15 cellular contexts compared by ENCODE assay signal in the genomic region with DNA sequence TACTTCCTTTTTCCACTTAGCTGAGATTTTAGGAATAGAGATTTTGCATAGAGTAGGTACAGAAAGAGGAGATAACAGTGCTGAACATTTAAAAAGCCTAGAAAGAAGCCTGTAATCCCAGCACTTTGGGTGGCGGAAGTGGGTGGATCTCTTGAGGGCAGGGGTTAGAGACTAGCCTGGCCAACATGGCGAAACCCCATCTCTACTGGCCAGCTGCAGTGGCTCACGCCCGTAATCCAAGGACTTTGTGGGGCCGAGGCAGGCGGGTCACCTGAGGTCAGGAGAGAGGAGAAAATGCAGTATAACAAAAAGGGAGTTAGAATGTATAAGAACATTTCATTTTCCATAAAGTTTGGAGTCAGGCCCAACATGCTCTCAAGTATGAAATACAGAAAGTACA.
DNase-seq lines count a peak whose midpoint lies in the region; ATAC-seq, FAIRE-seq and TF ChIP-seq lines count a peak whose summit lies in the region.
"Had no signal": no experiment of that assay in that cellular context is flagged by ENCODE, and none has a peak within 500 bp of the region (broad histone marks: within the 10 kb centered on the region; RNA-seq: fewer than 3 reads in every experiment).

No MANE protein-coding gene starts in this region.

- TF ChIP-seq CTCF in kidney (IDR thresholded peaks at IDR 0.05; ENCODE audit: borderline replicate concordance, extremely low read depth, insufficient read depth): no peak
- TF ChIP-seq CTCF in ovary (IDR thresholded peaks at IDR 0.05): no peak

- no peak overlapping the region for H3K4me3 Mint-ChIP-seq in activated CD4-positive, alpha-beta T cell treated with anti-CD3 and anti-CD28 coated beads, Interleukin-2, amount 10 ng/mL, durations not matched to agents 7 days and 5 days
- H3K4me3 Mint-ChIP-seq: CD8-positive, alpha-beta T cell had no signal

- no peak for FAIRE-seq in kidney (lab: Jason Lieb, UNC)

- H3K9me3 ChIP-seq in kidney (ENCODE audit: control insufficient read depth in 1 of 2, low read length in 2 of 2) (no peaks in the 10 kb centered on the region), ovary (no peaks in the 10 kb centered on the region)
- H3K9me3 ChIP-seq: MG63, Peyer's patch, SJCRH30 had no signal

- POLR2A ChIA-PET in activated CD4-positive, alpha-beta T cell treated with anti-CD3 and anti-CD28 coated beads, Interleukin-2, amount 10 ng/mL, durations not matched to agents 7 days and 5 days (lab: Charles Lee): no interaction called here

- CTCF ChIA-PET in activated CD4-positive, alpha-beta T cell treated with anti-CD3 and anti-CD28 coated beads, Interleukin-2, amount 10 ng/mL, durations not matched to agents 7 days and 5 days (lab: Charles Lee): interaction anchor here (1.0 kb wide), 1 partner anchor 13 kb away, joined by 4 read pairs; no protein-coding TSS in a partner anchor

- H3K27ac ChIP-seq in kidney (ENCODE audit: low read depth in 2 of 2, low read length in 2 of 2) (no peak overlapping the region), ovary (no peak overlapping the region)
- H3K27ac ChIP-seq: GM23248, Peyer's patch, SJCRH30 had no signal

- no peak for TF ChIP-seq POLR2A in ovary (IDR thresholded peaks at IDR 0.05)

- H3K36me3 Mint-ChIP-seq in activated CD4-positive, alpha-beta T cell treated with anti-CD3 and anti-CD28 coated beads, Interleukin-2, amount 10 ng/mL, durations not matched to agents 7 days and 5 days (ENCODE audit: low read depth): no peaks in the 10 kb centered on the region

- intact Hi-C loops in kidney (cut with DNase I) (no loop called here), ovary (cut with DNase I) (no loop called here)

- no peak overlapping the region for H3K9ac ChIP-seq in kidney (ENCODE audit: low read length in 2 of 2)
- H3K9ac ChIP-seq: GM23248 had no signal

- no peaks in the 10 kb centered on the region for H3K4me1 Mint-ChIP-seq in activated CD4-positive, alpha-beta T cell treated with anti-CD3 and anti-CD28 coated beads, Interleukin-2, amount 10 ng/mL, durations not matched to agents 7 days and 5 days

- 15 to 28% (median 26%) methylated on average over 6 of the region's 6 CpGs for WGBS in ovary, 3 donors

- DNase-seq in LHCN-M2 (ENCODE audit: low read depth): peak; percentile 15
- peak; percentile 41 for DNase-seq in RPMI7951 (ENCODE audit: low read depth)
- peak; percentile 85 for DNase-seq in kidney
- peak; percentile 34 to 85 (median 59) for DNase-seq in ovary
- DNase-seq in activated CD4-positive, alpha-beta T cell treated with anti-CD3 and anti-CD28 coated beads, Interleukin-2, amount 50 U/mL, for 48 hours: no peak
- no peak for DNase-seq in activated CD4-positive, alpha-beta T cell treated with anti-CD3 and anti-CD28 coated beads, Interleukin-2, amount 10 ng/mL, durations not matched to agents 7 days and 5 days
- DNase-seq: CD8-positive, alpha-beta T cell; GM23248; KG1; MG63; NCI-H1105; NCI-H187; Peyer's patch had no signal

- no peak overlapping the region for H3K4me3 ChIP-seq in kidney (ENCODE audit: low read length in 2 of 2)
- H3K4me3 ChIP-seq in ovary: no peak overlapping the region
- H3K4me3 ChIP-seq: GM23248, MG63, Peyer's patch, SJCRH30 had no signal

- no peak for ATAC-seq in HG02763 (IDR thresholded peaks at IDR 0.05; ENCODE audit: unreplicated experiment)
- ATAC-seq: CD8-positive, alpha-beta T cell had no signal

- no peaks in the 10 kb centered on the region for H3K4me1 ChIP-seq in kidney (ENCODE audit: control insufficient read depth in 1 of 2, insufficient read depth in 1 of 2, low read depth in 1 of 2, low read length in 2 of 2)
- peaks cover 3% of the 10 kb centered on the region for H3K4me1 ChIP-seq in ovary (ENCODE audit: insufficient read depth)
- H3K4me1 ChIP-seq: Peyer's patch, SJCRH30 had no signal

- no peaks in the 10 kb centered on the region for H3K9me3 Mint-ChIP-seq in activated CD4-positive, alpha-beta T cell treated with anti-CD3 and anti-CD28 coated beads, Interleukin-2, amount 10 ng/mL, durations not matched to agents 7 days and 5 days
- H3K9me3 Mint-ChIP-seq: CD8-positive, alpha-beta T cell had no signal

- H3K27ac Mint-ChIP-seq in activated CD4-positive, alpha-beta T cell treated with anti-CD3 and anti-CD28 coated beads, Interleukin-2, amount 10 ng/mL, durations not matched to agents 7 days and 5 days: no peak overlapping the region
- H3K27ac Mint-ChIP-seq: CD8-positive, alpha-beta T cell had no signal

- no peaks in the 10 kb centered on the region for H3K36me3 ChIP-seq in kidney (ENCODE audit: control insufficient read depth in 1 of 2, insufficient read depth in 2 of 2, low read length in 2 of 2)
- no peaks in the 10 kb centered on the region for H3K36me3 ChIP-seq in ovary
- H3K36me3 ChIP-seq: MG63, Peyer's patch, SJCRH30 had no signal

- no peak for TF ChIP-seq EP300 in ovary (IDR thresholded peaks at IDR 0.05)

- H3K27me3 Mint-ChIP-seq in activated CD4-positive, alpha-beta T cell treated with anti-CD3 and anti-CD28 coated beads, Interleukin-2, amount 10 ng/mL, durations not matched to agents 7 days and 5 days: no peaks in the 10 kb centered on the region

- no peaks in the 10 kb centered on the region for H3K27me3 ChIP-seq in ovary
- H3K27me3 ChIP-seq: MG63, Peyer's patch, SJCRH30 had no signal

Comparison
In these comparisons a context has a peak if more than half of its experiments do, and no peak if none do; other contexts are left out.
1. DNase-seq: peak in LHCN-M2 (single experiment), RPMI7951 (single experiment), kidney (single experiment) and ovary (5 of 5); none in activated CD4-positive, alpha-beta T cell treated with anti-CD3 and anti-CD28 coated beads, Interleukin-2, amount 50 U/mL, for 48 hours (0 of 2) and activated CD4-positive, alpha-beta T cell treated with anti-CD3 and anti-CD28 coated beads, Interleukin-2, amount 10 ng/mL, durations not matched to agents 7 days and 5 days (single experiment).